Comparison of ENCODE assay signal across 20 cellular contexts in the genomic region with DNA sequence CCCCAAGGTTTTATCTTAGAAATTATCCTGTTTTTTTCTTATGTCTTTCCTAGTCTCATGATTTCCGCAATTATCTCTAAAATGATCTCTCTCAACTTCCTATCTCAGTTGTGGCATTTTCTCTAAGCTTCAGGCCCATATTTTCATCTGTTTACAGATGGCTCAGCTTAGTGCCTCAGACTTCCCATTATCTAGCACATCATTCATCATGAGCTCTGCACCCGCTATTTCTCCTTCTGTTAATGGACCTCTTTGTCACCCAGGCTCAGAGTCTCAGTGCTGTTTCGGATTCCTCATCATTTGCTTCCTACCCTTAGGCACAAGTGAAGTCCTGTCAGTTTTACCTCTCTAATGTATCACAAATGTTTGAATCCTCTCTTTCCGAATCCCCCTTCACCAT.
"Had no signal": no experiment of that assay in that cellular context is flagged by ENCODE, and none has a peak within 500 bp of the region (broad histone marks: within the 10 kb centered on the region; RNA-seq: fewer than 3 reads in every experiment).

No MANE protein-coding gene starts in this region.

- FAIRE-seq: frontal cortex had no signal

- H3K4me1 Mint-ChIP-seq: activated naive CD4-positive, alpha-beta T cell treated with anti-CD3 and anti-CD28 coated beads, Interleukin-2, amount 10 ng/mL, durations not matched to agents 7 days and 5 days had no signal

- H3K27me3 ChIP-seq: hepatocyte, neural progenitor cell, testis, uterus had no signal

- H3K36me3 ChIP-seq: left ventricle myocardium inferior, neural progenitor cell, uterus had no signal

- H3K36me3 Mint-ChIP-seq: activated naive CD4-positive, alpha-beta T cell treated with anti-CD3 and anti-CD28 coated beads, Interleukin-2, amount 10 ng/mL, durations not matched to agents 7 days and 5 days had no signal

- H3K27ac Mint-ChIP-seq: activated naive CD4-positive, alpha-beta T cell treated with anti-CD3 and anti-CD28 coated beads, Interleukin-2, amount 10 ng/mL, durations not matched to agents 7 days and 5 days; dendritic cell treated with granulocyte-macrophage colony-stimulating factor and Interleukin-4, amounts not matched to agents 40 ng/mL and 50 ng/mL, for 4 days; neural progenitor cell; progenitor cell of endocrine pancreas; T-helper 1 cell treated with Interleukin-12 subunit alpha and Interleukin-12 subunit beta and Interleukin-4 antibody, amounts not matched to agents 30 μg/mL and 1 μg/mL, for 36 hours had no signal

- H3K4me2 ChIP-seq: hepatocyte, neural progenitor cell had no signal

- H3K4me1 ChIP-seq: uterus had no signal

- H3K27me3 Mint-ChIP-seq: activated naive CD4-positive, alpha-beta T cell treated with anti-CD3 and anti-CD28 coated beads, Interleukin-2, amount 10 ng/mL, durations not matched to agents 7 days and 5 days; progenitor cell of endocrine pancreas had no signal

- H2AFZ ChIP-seq: hepatocyte, neural progenitor cell had no signal

- H3K4me3 ChIP-seq: hepatocyte, left ventricle myocardium inferior, mucosa of descending colon, neural progenitor cell, testis, uterus had no signal

- H3K9ac ChIP-seq: neural progenitor cell had no signal

- H3K9me3 Mint-ChIP-seq: activated naive CD4-positive, alpha-beta T cell treated with anti-CD3 and anti-CD28 coated beads, Interleukin-2, amount 10 ng/mL, durations not matched to agents 7 days and 5 days; dendritic cell treated with granulocyte-macrophage colony-stimulating factor and Interleukin-4, amounts not matched to agents 40 ng/mL and 50 ng/mL, for 4 days; neural progenitor cell; T-helper 1 cell treated with Interleukin-12 subunit alpha and Interleukin-12 subunit beta and Interleukin-4 antibody, amounts not matched to agents 30 μg/mL and 1 μg/mL, for 36 hours had no signal

- H3K4me3 Mint-ChIP-seq: activated naive CD4-positive, alpha-beta T cell treated with anti-CD3 and anti-CD28 coated beads, Interleukin-2, amount 10 ng/mL, durations not matched to agents 7 days and 5 days; dendritic cell treated with granulocyte-macrophage colony-stimulating factor and Interleukin-4, amounts not matched to agents 40 ng/mL and 50 ng/mL, for 4 days; neural progenitor cell; T-helper 1 cell treated with Interleukin-12 subunit alpha and Interleukin-12 subunit beta and Interleukin-4 antibody, amounts not matched to agents 30 μg/mL and 1 μg/mL, for 36 hours had no signal

- ATAC-seq: mucosa of descending colon had no signal

- DNase-seq: activated CD4-positive, alpha-beta T cell treated with anti-CD3 and anti-CD28 coated beads for 4 hours; activated CD4-positive, alpha-beta T cell treated with anti-CD3 and anti-CD28 coated beads, Interleukin-2, amount 50 U/mL, for 48 hours; activated CD4-positive, CD25-positive, alpha-beta regulatory T cell; activated naive CD4-positive, alpha-beta T cell treated with anti-CD3 and anti-CD28 coated beads, Interleukin-2, amount 10 ng/mL, durations not matched to agents 7 days and 5 days; activated T-cell treated with anti-CD3 and anti-CD28 coated beads, Interleukin-2, amount 50 U/mL, for 48 hours; effector CD4-positive, alpha-beta T cell; glutamatergic neuron; left ventricle myocardium inferior; mucosa of descending colon; stimulated activated CD4-positive, alpha-beta T cell treated with anti-CD3 and anti-CD28 coated beads, Interleukin-2, amount 100 ng/mL, for 48 hours; stimulated activated naive CD4-positive, alpha-beta T cell; testis; trophoblast cell; uterus had no signal

- H3K27ac ChIP-seq: hepatocyte, left ventricle myocardium inferior, neural progenitor cell, testis, uterus had no signal

- H3K9me3 ChIP-seq: left ventricle myocardium inferior, mucosa of descending colon, testis, uterus had no signal
